Comparison of ENCODE assay signal across 1 cellular context in the genomic region with DNA sequence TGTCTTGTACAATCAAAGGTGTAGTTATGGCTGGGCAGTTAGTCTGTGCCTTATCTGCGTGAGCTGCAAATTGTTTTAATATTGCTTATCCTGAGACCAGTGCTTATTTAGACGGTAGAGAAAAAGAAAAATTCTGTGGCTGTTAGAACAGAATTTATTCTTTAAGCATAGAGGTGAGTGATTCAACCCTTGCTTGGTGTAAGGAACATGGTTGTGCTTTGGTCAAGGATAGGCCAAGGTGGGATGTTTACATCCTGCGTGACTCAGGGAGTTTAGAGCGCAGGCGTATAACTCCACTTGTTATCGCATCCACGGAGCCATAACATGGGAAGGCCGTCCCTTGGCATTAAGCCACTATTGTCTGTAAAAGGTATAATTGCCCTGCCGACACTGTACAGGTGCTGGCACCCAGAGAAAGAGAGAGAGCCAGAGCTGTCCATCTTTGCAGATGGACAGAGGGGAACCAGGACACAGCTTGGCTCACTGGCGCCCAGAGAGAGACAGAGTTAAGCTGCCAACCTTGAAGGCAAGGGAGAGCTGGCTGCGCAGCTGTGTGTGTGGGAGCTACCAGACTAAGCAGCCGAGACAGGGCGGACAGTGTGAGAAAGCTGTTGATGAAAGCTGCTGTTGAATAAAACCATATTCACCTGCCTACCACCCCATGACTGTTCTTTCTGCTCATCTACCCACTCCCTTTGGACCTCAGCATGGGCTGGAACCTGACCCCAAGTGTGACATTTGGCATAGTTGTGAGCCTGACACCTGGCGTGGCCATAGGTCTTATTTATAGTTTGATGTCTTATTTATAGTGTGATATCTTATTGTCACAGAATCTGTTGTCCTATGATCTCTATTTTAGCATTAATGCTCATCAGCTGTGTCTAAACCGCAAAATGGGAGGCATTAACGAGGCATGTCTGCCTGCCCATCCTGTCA.
TF ChIP-seq lines count a peak whose summit lies in the region.

No MANE protein-coding gene starts in this region.

TF ChIP-seq in K562, 482 proteins besides CTCF, POLR2A, EP300 and RAD21 (continued from another document and continues in another):
- TF ChIP-seq, protein P1, sequence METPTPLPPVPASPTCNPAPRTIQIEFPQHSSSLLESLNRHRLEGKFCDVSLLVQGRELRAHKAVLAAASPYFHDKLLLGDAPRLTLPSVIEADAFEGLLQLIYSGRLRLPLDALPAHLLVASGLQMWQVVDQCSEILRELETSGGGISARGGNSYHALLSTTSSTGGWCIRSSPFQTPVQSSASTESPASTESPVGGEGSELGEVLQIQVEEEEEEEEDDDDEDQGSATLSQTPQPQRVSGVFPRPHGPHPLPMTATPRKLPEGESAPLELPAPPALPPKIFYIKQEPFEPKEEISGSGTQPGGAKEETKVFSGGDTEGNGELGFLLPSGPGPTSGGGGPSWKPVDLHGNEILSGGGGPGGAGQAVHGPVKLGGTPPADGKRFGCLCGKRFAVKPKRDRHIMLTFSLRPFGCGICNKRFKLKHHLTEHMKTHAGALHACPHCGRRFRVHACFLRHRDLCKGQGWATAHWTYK (CRISPR knock-in tag; IDR thresholded peaks at IDR 0.05), result peak; percentile 95
- TF ChIP-seq ZNF324 (CRISPR knock-in tag; IDR thresholded peaks at IDR 0.05) (peak; percentile 54; the same call in 1 of the 2 replicates), PCBP1 (IDR thresholded peaks at IDR 0.05; ENCODE audit: low read depth, low read length, poor library complexity, severe bottlenecking) (no peak), SIRT6 (IDR thresholded peaks at IDR 0.05; ENCODE audit: low read depth, low read length) (no peak), GATAD2B (IDR thresholded peaks at IDR 0.05; ENCODE audit: borderline replicate concordance) (no peak), NFE2 (IDR thresholded peaks at IDR 0.05; ENCODE audit: low read depth) (peak; percentile 85), FOXK2 (conservative IDR thresholded peaks at IDR 0.05 in 1 of 2, IDR thresholded peaks at IDR 0.05 in 1 of 2; ENCODE audit: low read depth in 2 of 2) (peak; percentile 89 to 95), CBFA2T2 (conservative IDR thresholded peaks at IDR 0.05) (no peak), MECOM (CRISPR knock-in tag; IDR thresholded peaks at IDR 0.05) (peak; percentile 96), ZNF507 (tag; conservative IDR thresholded peaks at IDR 0.05) (peak; percentile 64; the same call in 1 of the 2 replicates), STAT5B (CRISPR knock-in tag; IDR thresholded peaks at IDR 0.05) (peak; percentile 76; the same call in 1 of the 2 replicates), KLF13 (tag; IDR thresholded peaks at IDR 0.05; ENCODE audit: borderline replicate concordance, low read depth) (peak; percentile 83), TAF7 (tag; IDR thresholded peaks at IDR 0.05) (peak; percentile 90), CXXC5 (CRISPR knock-in tag; IDR thresholded peaks at IDR 0.05) (peak; percentile 97), ZNF561 (CRISPR knock-in tag; conservative IDR thresholded peaks at IDR 0.05) (peak; percentile 52; the same call in 1 of the 2 replicates), ILK (tag; IDR thresholded peaks at IDR 0.05; ENCODE audit: borderline replicate concordance, low read depth) (peak; percentile 87), ZNF41 (CRISPR knock-in tag; conservative IDR thresholded peaks at IDR 0.05) (peak; percentile 93), HDAC2 (IDR thresholded peaks at IDR 0.05) (peak; percentile 37; the same call in 1 of the 2 replicates), HOXB6 (CRISPR knock-in tag; IDR thresholded peaks at IDR 0.05; ENCODE audit: borderline replicate concordance) (0 out of 2 replicates have a peak, but pooled peaks have one; percentile 43), PTRF (tag; IDR thresholded peaks at IDR 0.05) (peak; percentile 96), KLF10 (CRISPR knock-in tag; IDR thresholded peaks at IDR 0.05) (no peak), NCOR1 (IDR thresholded peaks at IDR 0.05) (peak; percentile 47), ZNF76 (CRISPR knock-in tag; IDR thresholded peaks at IDR 0.05; ENCODE audit: borderline replicate concordance) (peak; percentile 93), ZNF175 (CRISPR knock-in tag; IDR thresholded peaks at IDR 0.05; ENCODE audit: low read depth) (peak; percentile 99), NR2C1 (IDR thresholded peaks at IDR 0.05) (no peak), NR2C1 (tag; IDR thresholded peaks at IDR 0.05) (peak; percentile 96), ZNF717 (CRISPR knock-in tag; IDR thresholded peaks at IDR 0.05) (peak; percentile 85; the same call in 1 of the 2 replicates), ZNF282 (CRISPR knock-in tag; IDR thresholded peaks at IDR 0.05) (no peak), PTTG1 (tag; IDR thresholded peaks at IDR 0.05; ENCODE audit: low read depth) (peak; percentile 97), POLR2H (tag; IDR thresholded peaks at IDR 0.05; ENCODE audit: low read depth) (peak; percentile 65), ZNF174 (CRISPR knock-in tag; IDR thresholded peaks at IDR 0.05) (peak; percentile 56; the same call in 1 of the 2 replicates), MAFG (tag; conservative IDR thresholded peaks at IDR 0.05) (peak; percentile 87), MYC (IDR thresholded peaks at IDR 0.05; ENCODE audit: low read depth, low read length) (no peak), MYC (CRISPR knock-in tag; IDR thresholded peaks at IDR 0.05; ENCODE audit: borderline replicate concordance, low read depth) (peak; percentile 31; the same call in 1 of the 2 replicates), ZNF589 (CRISPR knock-in tag; IDR thresholded peaks at IDR 0.05; ENCODE audit: low read depth) (peak; percentile 99), DIDO1 (tag; IDR thresholded peaks at IDR 0.05; ENCODE audit: low read depth) (peak; percentile 95), SRF (CRISPR knock-in tag; IDR thresholded peaks at IDR 0.05) (peak in 1 of 2 experiments; percentile 74; a peak in 2 of 4 replicates)
- TF ChIP-seq, protein P2, sequence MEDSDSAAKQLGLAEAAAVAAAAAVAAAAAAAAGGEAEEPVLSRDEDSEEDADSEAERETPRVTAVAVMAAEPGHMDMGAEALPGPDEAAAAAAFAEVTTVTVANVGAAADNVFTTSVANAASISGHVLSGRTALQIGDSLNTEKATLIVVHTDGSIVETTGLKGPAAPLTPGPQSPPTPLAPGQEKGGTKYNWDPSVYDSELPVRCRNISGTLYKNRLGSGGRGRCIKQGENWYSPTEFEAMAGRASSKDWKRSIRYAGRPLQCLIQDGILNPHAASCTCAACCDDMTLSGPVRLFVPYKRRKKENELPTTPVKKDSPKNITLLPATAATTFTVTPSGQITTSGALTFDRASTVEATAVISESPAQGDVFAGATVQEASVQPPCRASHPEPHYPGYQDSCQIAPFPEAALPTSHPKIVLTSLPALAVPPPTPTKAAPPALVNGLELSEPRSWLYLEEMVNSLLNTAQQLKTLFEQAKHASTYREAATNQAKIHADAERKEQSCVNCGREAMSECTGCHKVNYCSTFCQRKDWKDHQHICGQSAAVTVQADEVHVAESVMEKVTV (CRISPR knock-in tag; IDR thresholded peaks at IDR 0.05), result 0 out of 2 replicates have a peak, but pooled peaks have one; percentile 26
- TF ChIP-seq, protein P3, sequence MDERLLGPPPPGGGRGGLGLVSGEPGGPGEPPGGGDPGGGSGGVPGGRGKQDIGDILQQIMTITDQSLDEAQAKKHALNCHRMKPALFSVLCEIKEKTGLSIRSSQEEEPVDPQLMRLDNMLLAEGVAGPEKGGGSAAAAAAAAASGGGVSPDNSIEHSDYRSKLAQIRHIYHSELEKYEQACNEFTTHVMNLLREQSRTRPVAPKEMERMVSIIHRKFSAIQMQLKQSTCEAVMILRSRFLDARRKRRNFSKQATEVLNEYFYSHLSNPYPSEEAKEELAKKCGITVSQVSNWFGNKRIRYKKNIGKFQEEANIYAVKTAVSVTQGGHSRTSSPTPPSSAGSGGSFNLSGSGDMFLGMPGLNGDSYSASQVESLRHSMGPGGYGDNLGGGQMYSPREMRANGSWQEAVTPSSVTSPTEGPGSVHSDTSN (CRISPR knock-in tag; IDR thresholded peaks at IDR 0.05; ENCODE audit: low read depth), result no peak
- TF ChIP-seq, protein P3 (tag; conservative IDR thresholded peaks at IDR 0.05; ENCODE audit: low read depth), result peak; percentile 79
- TF ChIP-seq, protein P4, sequence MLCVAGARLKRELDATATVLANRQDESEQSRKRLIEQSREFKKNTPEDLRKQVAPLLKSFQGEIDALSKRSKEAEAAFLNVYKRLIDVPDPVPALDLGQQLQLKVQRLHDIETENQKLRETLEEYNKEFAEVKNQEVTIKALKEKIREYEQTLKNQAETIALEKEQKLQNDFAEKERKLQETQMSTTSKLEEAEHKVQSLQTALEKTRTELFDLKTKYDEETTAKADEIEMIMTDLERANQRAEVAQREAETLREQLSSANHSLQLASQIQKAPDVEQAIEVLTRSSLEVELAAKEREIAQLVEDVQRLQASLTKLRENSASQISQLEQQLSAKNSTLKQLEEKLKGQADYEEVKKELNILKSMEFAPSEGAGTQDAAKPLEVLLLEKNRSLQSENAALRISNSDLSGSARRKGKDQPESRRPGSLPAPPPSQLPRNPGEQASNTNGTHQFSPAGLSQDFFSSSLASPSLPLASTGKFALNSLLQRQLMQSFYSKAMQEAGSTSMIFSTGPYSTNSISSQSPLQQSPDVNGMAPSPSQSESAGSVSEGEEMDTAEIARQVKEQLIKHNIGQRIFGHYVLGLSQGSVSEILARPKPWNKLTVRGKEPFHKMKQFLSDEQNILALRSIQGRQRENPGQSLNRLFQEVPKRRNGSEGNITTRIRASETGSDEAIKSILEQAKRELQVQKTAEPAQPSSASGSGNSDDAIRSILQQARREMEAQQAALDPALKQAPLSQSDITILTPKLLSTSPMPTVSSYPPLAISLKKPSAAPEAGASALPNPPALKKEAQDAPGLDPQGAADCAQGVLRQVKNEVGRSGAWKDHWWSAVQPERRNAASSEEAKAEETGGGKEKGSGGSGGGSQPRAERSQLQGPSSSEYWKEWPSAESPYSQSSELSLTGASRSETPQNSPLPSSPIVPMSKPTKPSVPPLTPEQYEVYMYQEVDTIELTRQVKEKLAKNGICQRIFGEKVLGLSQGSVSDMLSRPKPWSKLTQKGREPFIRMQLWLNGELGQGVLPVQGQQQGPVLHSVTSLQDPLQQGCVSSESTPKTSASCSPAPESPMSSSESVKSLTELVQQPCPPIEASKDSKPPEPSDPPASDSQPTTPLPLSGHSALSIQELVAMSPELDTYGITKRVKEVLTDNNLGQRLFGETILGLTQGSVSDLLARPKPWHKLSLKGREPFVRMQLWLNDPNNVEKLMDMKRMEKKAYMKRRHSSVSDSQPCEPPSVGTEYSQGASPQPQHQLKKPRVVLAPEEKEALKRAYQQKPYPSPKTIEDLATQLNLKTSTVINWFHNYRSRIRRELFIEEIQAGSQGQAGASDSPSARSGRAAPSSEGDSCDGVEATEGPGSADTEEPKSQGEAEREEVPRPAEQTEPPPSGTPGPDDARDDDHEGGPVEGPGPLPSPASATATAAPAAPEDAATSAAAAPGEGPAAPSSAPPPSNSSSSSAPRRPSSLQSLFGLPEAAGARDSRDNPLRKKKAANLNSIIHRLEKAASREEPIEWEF (CRISPR knock-in tag; IDR thresholded peaks at IDR 0.05), result peak; percentile 98
- TF ChIP-seq, protein P5, sequence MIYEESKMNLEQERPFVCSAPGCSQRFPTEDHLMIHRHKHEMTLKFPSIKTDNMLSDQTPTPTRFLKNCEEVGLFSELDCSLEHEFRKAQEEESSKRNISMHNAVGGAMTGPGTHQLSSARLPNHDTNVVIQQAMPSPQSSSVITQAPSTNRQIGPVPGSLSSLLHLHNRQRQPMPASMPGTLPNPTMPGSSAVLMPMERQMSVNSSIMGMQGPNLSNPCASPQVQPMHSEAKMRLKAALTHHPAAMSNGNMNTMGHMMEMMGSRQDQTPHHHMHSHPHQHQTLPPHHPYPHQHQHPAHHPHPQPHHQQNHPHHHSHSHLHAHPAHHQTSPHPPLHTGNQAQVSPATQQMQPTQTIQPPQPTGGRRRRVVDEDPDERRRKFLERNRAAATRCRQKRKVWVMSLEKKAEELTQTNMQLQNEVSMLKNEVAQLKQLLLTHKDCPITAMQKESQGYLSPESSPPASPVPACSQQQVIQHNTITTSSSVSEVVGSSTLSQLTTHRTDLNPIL (CRISPR knock-in tag; IDR thresholded peaks at IDR 0.05), result peak; percentile 81; the same call in 1 of the 2 replicates
- TF ChIP-seq, protein P6, sequence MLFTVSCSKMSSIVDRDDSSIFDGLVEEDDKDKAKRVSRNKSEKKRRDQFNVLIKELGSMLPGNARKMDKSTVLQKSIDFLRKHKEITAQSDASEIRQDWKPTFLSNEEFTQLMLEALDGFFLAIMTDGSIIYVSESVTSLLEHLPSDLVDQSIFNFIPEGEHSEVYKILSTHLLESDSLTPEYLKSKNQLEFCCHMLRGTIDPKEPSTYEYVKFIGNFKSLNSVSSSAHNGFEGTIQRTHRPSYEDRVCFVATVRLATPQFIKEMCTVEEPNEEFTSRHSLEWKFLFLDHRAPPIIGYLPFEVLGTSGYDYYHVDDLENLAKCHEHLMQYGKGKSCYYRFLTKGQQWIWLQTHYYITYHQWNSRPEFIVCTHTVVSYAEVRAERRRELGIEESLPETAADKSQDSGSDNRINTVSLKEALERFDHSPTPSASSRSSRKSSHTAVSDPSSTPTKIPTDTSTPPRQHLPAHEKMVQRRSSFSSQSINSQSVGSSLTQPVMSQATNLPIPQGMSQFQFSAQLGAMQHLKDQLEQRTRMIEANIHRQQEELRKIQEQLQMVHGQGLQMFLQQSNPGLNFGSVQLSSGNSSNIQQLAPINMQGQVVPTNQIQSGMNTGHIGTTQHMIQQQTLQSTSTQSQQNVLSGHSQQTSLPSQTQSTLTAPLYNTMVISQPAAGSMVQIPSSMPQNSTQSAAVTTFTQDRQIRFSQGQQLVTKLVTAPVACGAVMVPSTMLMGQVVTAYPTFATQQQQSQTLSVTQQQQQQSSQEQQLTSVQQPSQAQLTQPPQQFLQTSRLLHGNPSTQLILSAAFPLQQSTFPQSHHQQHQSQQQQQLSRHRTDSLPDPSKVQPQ (CRISPR knock-in tag; IDR thresholded peaks at IDR 0.05; ENCODE audit: borderline replicate concordance), result 0 out of 2 replicates have a peak, but pooled peaks have one; percentile 59
- TF ChIP-seq, protein P7, sequence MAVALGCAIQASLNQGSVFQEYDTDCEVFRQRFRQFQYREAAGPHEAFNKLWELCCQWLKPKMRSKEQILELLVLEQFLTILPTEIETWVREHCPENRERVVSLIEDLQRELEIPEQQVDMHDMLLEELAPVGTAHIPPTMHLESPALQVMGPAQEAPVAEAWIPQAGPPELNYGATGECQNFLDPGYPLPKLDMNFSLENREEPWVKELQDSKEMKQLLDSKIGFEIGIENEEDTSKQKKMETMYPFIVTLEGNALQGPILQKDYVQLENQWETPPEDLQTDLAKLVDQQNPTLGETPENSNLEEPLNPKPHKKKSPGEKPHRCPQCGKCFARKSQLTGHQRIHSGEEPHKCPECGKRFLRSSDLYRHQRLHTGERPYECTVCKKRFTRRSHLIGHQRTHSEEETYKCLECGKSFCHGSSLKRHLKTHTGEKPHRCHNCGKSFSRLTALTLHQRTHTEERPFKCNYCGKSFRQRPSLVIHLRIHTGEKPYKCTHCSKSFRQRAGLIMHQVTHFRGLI (CRISPR knock-in tag; IDR thresholded peaks at IDR 0.05), result peak; percentile 93
